10 cellular contexts compared by ENCODE assay signal in genomic region chr2:95062716-95063400, GRCh38. TPM values are rescaled to one million over a fixed set of nuclear protein-coding genes. Genes with fewer than 3 reads are reported as not detected.
DNase-seq lines count a peak whose midpoint lies in the region; ATAC-seq and TF ChIP-seq lines count a peak whose summit lies in the region.
"Had no signal": no experiment of that assay in that cellular context is flagged by ENCODE, and none has a peak within 500 bp of the region (broad histone marks: within the 10 kb centered on the region; RNA-seq: fewer than 3 reads in every experiment).

No MANE protein-coding gene starts in this region.

- ATAC-seq in GM21576 (IDR thresholded peaks at IDR 0.05; ENCODE audit: unreplicated experiment), result peak; percentile 72
- ATAC-seq: Panc1 had no signal

- H3K4me2 ChIP-seq in mesendoderm (ENCODE audit: low read length), result no peak overlapping the region

- H3K4me3 ChIP-seq in mesendoderm (ENCODE audit: low read length), result no peak overlapping the region
- no peak overlapping the region for H3K4me3 ChIP-seq in esophagus muscularis mucosa

- H2AK5ac ChIP-seq in mesendoderm (ENCODE audit: low read length), result no peak overlapping the region

- H2BK15ac ChIP-seq in mesendoderm (replicated peaks; ENCODE audit: low read depth), result no peak overlapping the region

- H3K23ac ChIP-seq in mesendoderm (ENCODE audit: low read length), result no peak overlapping the region

- no peak overlapping the region for H4K8ac ChIP-seq in mesendoderm (ENCODE audit: low read depth, low read length)

- H3K4me1 ChIP-seq in mesendoderm (ENCODE audit: control insufficient read depth, low read depth, low read length), result no peaks in the 10 kb centered on the region
- H3K4me1 ChIP-seq in esophagus muscularis mucosa, result no peaks in the 10 kb centered on the region

- H3K79me1 ChIP-seq in mesendoderm (ENCODE audit: low read length), result no peaks in the 10 kb centered on the region

- H3K79me2 ChIP-seq in mesendoderm (ENCODE audit: control insufficient read depth, insufficient read depth, low read length), result no peaks in the 10 kb centered on the region

- no peak for TF ChIP-seq EP300 in esophagus muscularis mucosa (IDR thresholded peaks at IDR 0.05)

- no peak overlapping the region for H3K56ac ChIP-seq in mesendoderm (ENCODE audit: low read length)

- peak; percentile 12 to 72 for DNase-seq in NCI-H2081 (lab: John Stamatoyannopoulos, UW)
- no peak for DNase-seq in NCI-H2081 treated with DMSO at 0.1 percent for 48 hours (lab: John Stamatoyannopoulos, UW)
- peak; percentile 43 for DNase-seq in NCI-H345 treated with DMSO at 0.1 percent for 48 hours (lab: John Stamatoyannopoulos, UW; ENCODE audit: unreplicated experiment)
- peak; percentile 38 for DNase-seq in mesendoderm
- no peak for DNase-seq in NCI-H1694 treated with DMSO at 0.1 percent for 48 hours (lab: John Stamatoyannopoulos, UW)
- no peak for DNase-seq in NCI-H1048 (lab: John Stamatoyannopoulos, UW)
- DNase-seq in esophagus muscularis mucosa (ENCODE audit: extremely low spot score), result no peak

- H3K27me3 ChIP-seq in mesendoderm (ENCODE audit: insufficient read depth, low read length, poor library complexity) (no peaks in the 10 kb centered on the region), esophagus muscularis mucosa (peaks cover 0 to 29% (median 0%) of the 10 kb centered on the region in 4 donors)

- no peak overlapping the region for H3K9ac ChIP-seq in mesendoderm (ENCODE audit: low read length)

- H2BK5ac ChIP-seq in mesendoderm (ENCODE audit: low read length), result no peak overlapping the region

- no peak overlapping the region for H3K27ac ChIP-seq in mesendoderm (ENCODE audit: low read depth, low read length)
- H3K27ac ChIP-seq in esophagus muscularis mucosa (replicated peaks in 1 of 4), result no peak overlapping the region

- no peak overlapping the region for H3K4ac ChIP-seq in mesendoderm (ENCODE audit: low read depth, low read length)

- no peak overlapping the region for H4K5ac ChIP-seq in mesendoderm (ENCODE audit: low read length)

- no peaks in the 10 kb centered on the region for H3K36me3 ChIP-seq in mesendoderm (ENCODE audit: control insufficient read depth, insufficient read depth, low read length)
- H3K36me3 ChIP-seq in esophagus muscularis mucosa, result no peaks in the 10 kb centered on the region

- TF ChIP-seq POLR2A in esophagus muscularis mucosa (IDR thresholded peaks at IDR 0.05; ENCODE audit: low read depth), result no peak

- no peak for TF ChIP-seq CTCF in esophagus muscularis mucosa (IDR thresholded peaks at IDR 0.05)

- H2BK120ac ChIP-seq in mesendoderm (ENCODE audit: low read depth, low read length), result no peak overlapping the region

- no peaks in the 10 kb centered on the region for H3K9me3 ChIP-seq in esophagus muscularis mucosa

- intact Hi-C loops in esophagus muscularis mucosa (cut with DNase I), result no loop called here

- no CpG with 5 or more reads among the region's 7 CpGs for WGBS in mesendoderm (ENCODE audit: extremely low coverage, insufficient coverage, low lambda C conversion rate)
- 63% methylated on average over 7 of the region's 7 CpGs for WGBS in esophagus muscularis mucosa

- H3K18ac ChIP-seq in mesendoderm (ENCODE audit: low read length), result no peak overlapping the region

RNA-seq across cellular contexts. Expression of gene MAL, which starts 37.4 kb away (rescaled TPM):
- 0.10 TPM for polyA plus RNA-seq in mesendoderm (2013, experiment 1 of 2)
- 0.14 TPM for polyA plus RNA-seq in mesendoderm (2013, experiment 2 of 2)
- 10 to 100 TPM; 23.3 to 46.2 (median 36.6) TPM for total RNA-seq in esophagus muscularis mucosa
- polyA plus RNA-seq: AG04450 had no signal

RNA-seq across cellular contexts. Expression of gene MRPS5, which starts 58.8 kb away (rescaled TPM):
- polyA plus RNA-seq in mesendoderm (2013, experiment 1 of 2), result 46.8 TPM
- 48.4 TPM for polyA plus RNA-seq in mesendoderm (2013, experiment 2 of 2)
- 10 to 100 TPM; 31.1 to 46.6 (median 39.8) TPM for total RNA-seq in esophagus muscularis mucosa

Comparison
In these comparisons a context has a peak if more than half of its experiments do, and no peak if none do; other contexts are left out.
1. DNase-seq: peak in NCI-H2081 (2 of 2), NCI-H345 treated with DMSO at 0.1 percent for 48 hours (single experiment) and mesendoderm (single experiment); none in NCI-H2081 treated with DMSO at 0.1 percent for 48 hours (single experiment), NCI-H1694 treated with DMSO at 0.1 percent for 48 hours (single experiment), NCI-H1048 (single experiment) and esophagus muscularis mucosa (single experiment).